Comparison of ENCODE assay signal across 8 cellular contexts in genomic region chr3:38131621-38132369, GRCh38. TPM values are rescaled to one million over a fixed set of nuclear protein-coding genes. Genes with fewer than 3 reads are reported as not detected.
DNase-seq lines count a peak whose midpoint lies in the region; ATAC-seq and TF ChIP-seq lines count a peak whose summit lies in the region.

No MANE protein-coding gene starts in this region.

- peaks cover 58% of the 10 kb centered on the region for H3K36me3 Mint-ChIP-seq in activated naive CD4-positive, alpha-beta T cell treated with anti-CD3 and anti-CD28 coated beads, Interleukin-2, amount 10 ng/mL, durations not matched to agents 7 days and 5 days

- H3K9me3 Mint-ChIP-seq in activated naive CD4-positive, alpha-beta T cell treated with anti-CD3 and anti-CD28 coated beads, Interleukin-2, amount 10 ng/mL, durations not matched to agents 7 days and 5 days, result no peaks in the 10 kb centered on the region

- ATAC-seq in GM18519 (IDR thresholded peaks at IDR 0.05; ENCODE audit: low FRiP score, unreplicated experiment), result no peak

- H3K27me3 Mint-ChIP-seq in activated naive CD4-positive, alpha-beta T cell treated with anti-CD3 and anti-CD28 coated beads, Interleukin-2, amount 10 ng/mL, durations not matched to agents 7 days and 5 days, result no peaks in the 10 kb centered on the region

- H3K27ac ChIP-seq in RWPE1, result no peak overlapping the region

- no peak for TF ChIP-seq CTCF in RWPE1 (conservative IDR thresholded peaks at IDR 0.05; ENCODE audit: low read depth)

- POLR2A ChIA-PET in RWPE1 (lab: Yijun Ruan, JAX; ENCODE audit: low non-redundant PET), result no interaction called here

- no peak overlapping the region for H3K4me3 Mint-ChIP-seq in activated naive CD4-positive, alpha-beta T cell treated with anti-CD3 and anti-CD28 coated beads, Interleukin-2, amount 10 ng/mL, durations not matched to agents 7 days and 5 days

- in situ Hi-C loops in KBM-7 (cut with MboI; ENCODE audit: low pct_unique_long_range_greater_than_20kb, low sequenced_read_pairs), result loop anchor here (25.0 kb wide), 1 partner anchor 356 kb away; the partner anchor contains the start of gene EXOG

- H3K4me1 Mint-ChIP-seq in activated naive CD4-positive, alpha-beta T cell treated with anti-CD3 and anti-CD28 coated beads, Interleukin-2, amount 10 ng/mL, durations not matched to agents 7 days and 5 days, result peaks cover 42% of the 10 kb centered on the region

- DNase-seq in DMS114 treated with DMSO at 0.1 percent for 48 hours (lab: John Stamatoyannopoulos, UW; ENCODE audit: unreplicated experiment), result peak; percentile 7
- peak; percentile 46 for DNase-seq in KBM-7
- peak; percentile 44 for DNase-seq in activated naive CD4-positive, alpha-beta T cell treated with anti-CD3 and anti-CD28 coated beads, Interleukin-2, amount 10 ng/mL, durations not matched to agents 7 days and 5 days
- peak; percentile 53 to 73 for DNase-seq in lung microvascular endothelial cell (ENCODE audit: low read depth in 2 of 2)
- DNase-seq in dedifferentiated amniotic fluid mesenchymal stem cell (ENCODE audit: extremely low spot score), result no peak
- no peak for DNase-seq in RWPE1 (ENCODE audit: low spot score)
- DNase-seq in glomerular visceral epithelial cell (ENCODE audit: extremely low spot score), result no peak

- CTCF ChIA-PET in activated naive CD4-positive, alpha-beta T cell treated with anti-CD3 and anti-CD28 coated beads, Interleukin-2, amount 10 ng/mL, durations not matched to agents 7 days and 5 days (lab: Charles Lee), result interaction anchor here (1.0 to 3.5 kb wide), 5 partner anchors 8 to 351 kb away, joined by 3 to 17 read pairs (median 4); no protein-coding TSS in a partner anchor
- CTCF ChIA-PET in RWPE1 (lab: Yijun Ruan, JAX), result interaction anchor here (0.6 kb wide), 1 partner anchor 88 kb away, joined by 7 read pairs; no protein-coding TSS in a partner anchor

- no peak overlapping the region for H3K27ac Mint-ChIP-seq in activated naive CD4-positive, alpha-beta T cell treated with anti-CD3 and anti-CD28 coated beads, Interleukin-2, amount 10 ng/mL, durations not matched to agents 7 days and 5 days

RNA-seq across cellular contexts. Expression of gene ACAA1, which starts 5.1 kb away (rescaled TPM):
- total RNA-seq in lung microvascular endothelial cell, result 32.5 and 32.9 TPM in 2 replicates

RNA-seq across cellular contexts. Expression of gene MYD88, which starts 6.7 kb away (rescaled TPM):
- total RNA-seq in lung microvascular endothelial cell, result 13.1 and 13.9 TPM in 2 replicates

RNA-seq across cellular contexts. Expression of gene OXSR1, which starts 33.5 kb away (rescaled TPM):
- 24.0 and 32.1 TPM in 2 replicates for total RNA-seq in lung microvascular endothelial cell

Comparison
In these comparisons a context has a peak if more than half of its experiments do, and no peak if none do; other contexts are left out.
1. DNase-seq: peak in DMS114 treated with DMSO at 0.1 percent for 48 hours (single experiment), KBM-7 (single experiment), activated naive CD4-positive, alpha-beta T cell treated with anti-CD3 and anti-CD28 coated beads, Interleukin-2, amount 10 ng/mL, durations not matched to agents 7 days and 5 days (single experiment) and lung microvascular endothelial cell (2 of 2); none in dedifferentiated amniotic fluid mesenchymal stem cell (single experiment), RWPE1 (single experiment) and glomerular visceral epithelial cell (single experiment).